In genomic region chr2:236286866-236287545, GRCh38 we compare ENCODE assay signal across 1 cellular context.
TF ChIP-seq lines count a peak whose summit lies in the region.

No MANE protein-coding gene starts in this region.

TF ChIP-seq in IMR-90, 13 proteins besides CTCF, POLR2A, EP300 and RAD21:
- TF ChIP-seq FOS (IDR thresholded peaks at IDR 0.05; ENCODE audit: low read depth, low read length) (no peak), CEBPB (IDR thresholded peaks at IDR 0.05; ENCODE audit: low read depth, low read length) (peak; percentile 35; the same call in 1 of the 2 replicates)
